ENCODE assay signal across 35 cellular contexts in the genomic region with DNA sequence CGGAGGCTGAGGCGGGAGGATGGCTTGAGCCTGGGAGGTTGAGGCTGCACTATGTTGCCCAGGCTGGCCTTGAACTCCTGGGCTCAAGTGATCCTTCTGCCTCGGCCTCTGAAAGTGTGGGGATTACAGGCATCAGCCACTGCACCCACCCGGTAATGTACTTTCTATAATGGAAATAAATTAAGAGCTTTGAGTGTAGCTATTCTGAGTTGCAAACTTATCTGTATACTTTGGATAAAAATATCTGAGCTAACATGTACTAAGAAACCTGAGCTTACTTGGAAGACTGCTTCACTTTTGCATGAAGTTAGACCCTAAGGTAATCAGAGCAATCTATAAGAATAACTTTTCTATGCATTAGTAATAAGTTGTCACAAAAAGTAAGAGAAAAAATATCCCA.
"Had no signal": no experiment of that assay in that cellular context is flagged by ENCODE, and none has a peak within 500 bp of the region (broad histone marks: within the 10 kb centered on the region; RNA-seq: fewer than 3 reads in every experiment).

No MANE protein-coding gene starts in this region.

- H3K27me3 ChIP-seq: adrenal gland, ascending aorta, body of pancreas, brain microvascular endothelial cell, breast epithelium, cardiac muscle cell had no signal

- ATAC-seq: activated naive CD4-positive, alpha-beta T cell treated with anti-CD3 and anti-CD28 coated beads, Interleukin-2, amount 50 U/mL, for 72 hours; activated naive CD8-positive, alpha-beta T cell treated with anti-CD3 and anti-CD28 coated beads, Interleukin-2, amount 50 U/mL, for 24 hours; activated T-cell treated with anti-CD3 and anti-CD28 coated beads, Interleukin-2, amount 50 U/mL, for 4 hours; activated T-cell treated with anti-CD3 and anti-CD28 coated beads, Interleukin-2, amount 50 U/mL, for 72 hours; activated T-helper 17 cell treated with anti-CD3 and anti-CD28 coated beads, Interleukin-2, amount 50 U/mL, for 72 hours; body of pancreas had no signal

- FAIRE-seq: astrocyte, bronchial epithelial cell had no signal

- H3K4me1 ChIP-seq: adrenal gland, ascending aorta, body of pancreas, breast epithelium had no signal

- DNase-seq: activated effector memory CD4-positive, alpha-beta T cell treated with anti-CD3 and anti-CD28 coated beads, Interleukin-2, amount 50 U/mL, for 16 hours; activated effector memory CD4-positive, alpha-beta T cell treated with Interleukin-2 at 50 U/mL for 16 hours; activated gamma-delta T cell; activated gamma-delta T cell treated with Interleukin-2 at 50 U/mL for 16 hours; activated naive CD4-positive, alpha-beta T cell; activated naive CD4-positive, alpha-beta T cell treated with anti-CD3 and anti-CD28 coated beads for 36 hours; activated naive CD4-positive, alpha-beta T cell treated with anti-CD3 and anti-CD28 coated beads, Interleukin-2, amount 10 ng/mL, durations not matched to agents 7 days and 5 days; activated naive CD4-positive, alpha-beta T cell treated with anti-CD3 and anti-CD28 coated beads, Interleukin-2, amount 50 U/mL, for 16 hours; activated naive CD4-positive, alpha-beta T cell treated with Interleukin-2 at 50 U/mL for 16 hours; activated naive CD8-positive, alpha-beta T cell treated with anti-CD3 and anti-CD28 coated beads for 36 hours; activated naive CD8-positive, alpha-beta T cell treated with anti-CD3 and anti-CD28 coated beads, Interleukin-2, amount 10 ng/mL, durations not matched to agents 7 days and 5 days; activated naive CD8-positive, alpha-beta T cell treated with anti-CD3 and anti-CD28 coated beads, Interleukin-2, amount 50 U/mL, for 24 hours; activated T-cell treated with anti-CD3 and anti-CD28 coated beads for 4 hours; activated T-cell treated with anti-CD3 and anti-CD28 coated beads, Interleukin-2, amount 50 U/mL, for 1 hour; activated T-cell treated with anti-CD3 and anti-CD28 coated beads, Interleukin-2, amount 50 U/mL, for 24 hours; activated T-cell treated with anti-CD3 and anti-CD28 coated beads, Interleukin-2, amount 50 U/mL, for 4 hours; activated T-cell treated with anti-CD3 and anti-CD28 coated beads, Interleukin-2, amount 50 U/mL, for 48 hours; activated T-cell treated with anti-CD3 and anti-CD28 coated beads, Interleukin-2, amount 50 U/mL, for 72 hours; adrenal gland; amniotic stem cell; amygdala; anterior cingulate cortex; aorta; body of pancreas; brain microvascular endothelial cell; caudate nucleus; central memory CD4-positive, alpha-beta T cell; cerebellar nuclear complex had no signal

- H3K4me3 ChIP-seq: adrenal gland, ascending aorta, body of pancreas, breast epithelium, cardiac muscle cell had no signal

- H3K36me3 ChIP-seq: adrenal gland, ascending aorta, brain microvascular endothelial cell, breast epithelium, cardiac muscle cell had no signal

- H3K9me3 ChIP-seq: adrenal gland, body of pancreas, breast epithelium had no signal

- H3K27ac ChIP-seq: adrenal gland, ascending aorta, body of pancreas, brain microvascular endothelial cell, breast epithelium, cardiac muscle cell had no signal
